8 cellular contexts compared by ENCODE assay signal in the genomic region with DNA sequence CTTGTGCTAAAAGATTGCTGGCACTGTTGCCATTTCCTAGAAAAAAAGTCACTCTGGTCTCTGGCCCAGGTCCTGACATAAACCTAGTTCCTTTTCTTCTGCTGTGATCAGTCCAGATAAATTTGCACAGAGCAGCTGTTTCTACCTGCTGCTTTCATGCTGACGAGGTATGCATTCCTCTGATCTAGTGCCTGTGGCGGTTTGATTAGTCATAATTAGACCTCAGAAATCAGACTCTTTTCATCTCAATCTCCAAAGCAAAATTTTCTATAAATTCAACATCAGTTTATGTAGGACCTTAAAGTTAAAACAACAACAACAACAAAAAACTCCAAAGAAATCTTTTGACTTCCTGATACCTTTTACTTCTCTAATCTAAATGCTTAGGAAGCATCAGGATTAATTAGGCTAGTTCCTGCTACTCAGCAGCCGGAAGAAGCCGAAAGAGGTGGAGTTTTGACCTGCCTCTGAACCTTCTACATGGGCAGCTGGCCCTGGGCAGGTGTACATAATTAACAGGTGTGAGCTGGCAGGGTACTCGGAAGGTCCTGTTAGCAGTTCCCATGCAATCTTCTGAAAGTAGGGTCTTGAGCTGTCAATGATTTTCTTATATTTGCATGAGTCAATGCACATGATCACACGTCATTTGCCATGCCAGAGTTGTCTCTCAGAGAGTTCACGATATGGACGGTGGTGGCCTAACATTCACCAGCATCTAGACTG.
DNase-seq lines count a peak whose midpoint lies in the region; ATAC-seq and TF ChIP-seq lines count a peak whose summit lies in the region.

No MANE protein-coding gene starts in this region.

- no peak for TF ChIP-seq POLR2A in spleen (IDR thresholded peaks at IDR 0.05)

- 46 to 50% methylated on average over 8 of the region's 8 CpGs for WGBS in esophagus, 2 donors
- 69 to 76% (median 71%) methylated on average over 8 of the region's 8 CpGs for WGBS in spleen, 5 donors

- intact Hi-C loops in left ventricle myocardium inferior (cut with micrococcal nuclease) (loop anchor here (10.0 kb wide), 2 partner anchors 65 to 195 kb away; no protein-coding TSS in a partner anchor), spleen (cut with DNase I; ENCODE audit: low total_unique reads) (no loop called here)

- no peaks in the 10 kb centered on the region for H3K36me3 ChIP-seq in esophagus (ENCODE audit: control insufficient read depth in 2 of 2, insufficient read depth in 2 of 2, low read length in 1 of 2)
- H3K36me3 ChIP-seq in left ventricle myocardium inferior = no peaks in the 10 kb centered on the region
- H3K36me3 ChIP-seq in spleen = no peaks in the 10 kb centered on the region

- DNase-seq in M059J (ENCODE audit: low read depth) (peak; percentile 83), substantia nigra (lab: John Stamatoyannopoulos, UW) (no peak), left ventricle myocardium inferior (no peak), spleen (no peak), nucleus accumbens (lab: John Stamatoyannopoulos, UW) (no peak)

- no peaks in the 10 kb centered on the region for H3K27me3 ChIP-seq in esophagus (ENCODE audit: control insufficient read depth in 1 of 2, insufficient read depth in 2 of 2, low read length in 2 of 2)
- no peaks in the 10 kb centered on the region for H3K27me3 ChIP-seq in left ventricle myocardium inferior (ENCODE audit: low read depth)
- H3K27me3 ChIP-seq in spleen (replicated peaks in 1 of 7) = no peaks in the 10 kb centered on the region

- no peak overlapping the region for H3K4me3 ChIP-seq in esophagus (ENCODE audit: low read depth in 1 of 2, low read length in 2 of 2)
- H3K4me3 ChIP-seq in left ventricle myocardium inferior = no peak overlapping the region
- no peak overlapping the region for H3K4me3 ChIP-seq in spleen

- H3K27ac ChIP-seq in esophagus (ENCODE audit: low read depth in 2 of 2, low read length in 1 of 2) = peak overlapping the region; percentile 15 to 32
- no peak overlapping the region for H3K27ac ChIP-seq in substantia nigra (ENCODE audit: low read depth, low read length, poor library complexity, severe bottlenecking)
- H3K27ac ChIP-seq in left ventricle myocardium inferior (replicated peaks) = no peak overlapping the region
- no peak overlapping the region for H3K27ac ChIP-seq in spleen

- no peak for TF ChIP-seq CTCF in left ventricle myocardium inferior (IDR thresholded peaks at IDR 0.05; ENCODE audit: borderline replicate concordance)
- TF ChIP-seq CTCF in spleen (IDR thresholded peaks at IDR 0.05 in 8 of 11, conservative IDR thresholded peaks at IDR 0.05 in 3 of 11) = no peak

- ATAC-seq in GM18499 (IDR thresholded peaks at IDR 0.05; ENCODE audit: insufficient read depth, unreplicated experiment) (peak; percentile 63), GM21576 (IDR thresholded peaks at IDR 0.05; ENCODE audit: unreplicated experiment) (peak; percentile 51)

- H3K9me3 ChIP-seq in esophagus (ENCODE audit: control insufficient read depth in 2 of 2, insufficient read depth in 1 of 2, low read depth in 1 of 2, low read length in 1 of 2) = no peaks in the 10 kb centered on the region
- H3K9me3 ChIP-seq in left ventricle myocardium inferior (replicated peaks) = no peaks in the 10 kb centered on the region
- no peaks in the 10 kb centered on the region for H3K9me3 ChIP-seq in spleen

- H3K4me1 ChIP-seq in esophagus (ENCODE audit: control insufficient read depth in 2 of 2, insufficient read depth in 2 of 2, low read length in 1 of 2) = peaks cover 0 to 4% of the 10 kb centered on the region in 2 donors
- peaks cover 34% of the 10 kb centered on the region for H3K4me1 ChIP-seq in left ventricle myocardium inferior
- no peaks in the 10 kb centered on the region for H3K4me1 ChIP-seq in spleen

Comparison
In these comparisons a context has a peak if more than half of its experiments do, and no peak if none do; other contexts are left out.
1. H3K27ac ChIP-seq: peak in esophagus (2 of 2); none in substantia nigra (single experiment), left ventricle myocardium inferior (single experiment) and spleen (0 of 8).